29 cellular contexts compared by ENCODE assay signal in genomic region chr6:67870321-67870720, GRCh38.
"Had no signal": no experiment of that assay in that cellular context is flagged by ENCODE, and none has a peak within 500 bp of the region (broad histone marks: within the 10 kb centered on the region; RNA-seq: fewer than 3 reads in every experiment).

No MANE protein-coding gene starts in this region.

- H3K4me3 ChIP-seq: colonic mucosa, heart right ventricle, left ventricle myocardium inferior, lower lobe of right lung, ovary, psoas muscle, sigmoid colon, suprapubic skin had no signal

- H3K4me1 ChIP-seq: colonic mucosa, heart right ventricle, left ventricle myocardium inferior, lower lobe of right lung, psoas muscle, sigmoid colon, suprapubic skin had no signal

- H3K27ac Mint-ChIP-seq: dendritic cell treated with granulocyte-macrophage colony-stimulating factor and Interleukin-4, amounts not matched to agents 40 ng/mL and 50 ng/mL, for 4 days; endodermal cell; natural killer cell; stimulated activated naive B cell treated with anti-CD40 and anti-IgM and Interleukin-4, amounts not matched to agents 10 μg/mL and 1 μg/mL and 100 μg/mL, for 72 hours; stimulated activated naive CD8-positive, alpha-beta T cell treated with anti-CD3 and anti-CD28 coated beads, Interleukin-15, amount 100 ng/mL, for 72 hours had no signal

- H3K27me3 Mint-ChIP-seq: dendritic cell treated with granulocyte-macrophage colony-stimulating factor and Interleukin-4, amounts not matched to agents 40 ng/mL and 50 ng/mL, for 4 days; stimulated activated naive B cell treated with anti-CD40 and anti-IgM and Interleukin-4, amounts not matched to agents 10 μg/mL and 1 μg/mL and 100 μg/mL, for 72 hours; stimulated activated naive CD8-positive, alpha-beta T cell treated with anti-CD3 and anti-CD28 coated beads, Interleukin-15, amount 100 ng/mL, for 72 hours had no signal

- H3K36me3 ChIP-seq: colonic mucosa, heart right ventricle, left ventricle myocardium inferior, lower lobe of right lung, ovary, sigmoid colon, suprapubic skin had no signal

- H3K9me3 Mint-ChIP-seq: dendritic cell treated with granulocyte-macrophage colony-stimulating factor and Interleukin-4, amounts not matched to agents 40 ng/mL and 50 ng/mL, for 4 days had no signal

- H3K27me3 ChIP-seq: colonic mucosa, heart right ventricle, ovary, sigmoid colon, suprapubic skin had no signal

- H3K9me3 ChIP-seq: colonic mucosa, lower lobe of right lung, ovary, psoas muscle, sigmoid colon had no signal

- H3K36me3 Mint-ChIP-seq: natural killer cell; stimulated activated naive B cell treated with anti-CD40 and anti-IgM and Interleukin-4, amounts not matched to agents 10 μg/mL and 1 μg/mL and 100 μg/mL, for 72 hours had no signal

- H3K4me3 Mint-ChIP-seq: dendritic cell treated with granulocyte-macrophage colony-stimulating factor and Interleukin-4, amounts not matched to agents 40 ng/mL and 50 ng/mL, for 4 days; endodermal cell; natural killer cell; stimulated activated naive B cell treated with anti-CD40 and anti-IgM and Interleukin-4, amounts not matched to agents 10 μg/mL and 1 μg/mL and 100 μg/mL, for 72 hours; stimulated activated naive CD8-positive, alpha-beta T cell treated with anti-CD3 and anti-CD28 coated beads, Interleukin-15, amount 100 ng/mL, for 72 hours had no signal

- H3K27ac ChIP-seq: colonic mucosa, epithelial cell of prostate, heart right ventricle, left ventricle myocardium inferior, lower lobe of right lung, ovary, psoas muscle, sigmoid colon, suprapubic skin had no signal

- DNase-seq: central memory CD4-positive, alpha-beta T cell; colonic mucosa; effector CD8-positive, alpha-beta T cell; endodermal cell; foreskin melanocyte; glutamatergic neuron; heart right ventricle; hippocampal formation; islet precursor cell; kidney glomerular epithelial cell; left colon; left ventricle myocardium inferior; lower lobe of right lung; natural killer cell; occipital lobe; ovary; posterior cingulate gyrus; psoas muscle; right cardiac atrium; sigmoid colon; small intestine; stimulated activated CD4-positive, alpha-beta T cell treated with anti-CD3 and anti-CD28 coated beads, Interleukin-15, amount 100 ng/mL, for 24 hours; stimulated activated CD4-positive, alpha-beta T cell treated with anti-CD3 and anti-CD28 coated beads, Interleukin-2, amount 100 ng/mL, for 48 hours; stimulated activated naive B cell treated with anti-CD40 and anti-IgM and Interleukin-4, amounts not matched to agents 10 μg/mL and 1 μg/mL and 100 μg/mL, for 72 hours; stimulated activated naive CD8-positive, alpha-beta T cell treated with anti-CD3 and anti-CD28 coated beads, Interleukin-15, amount 100 ng/mL, for 72 hours; trophoblast cell had no signal

- H3K4me1 Mint-ChIP-seq: natural killer cell; stimulated activated naive B cell treated with anti-CD40 and anti-IgM and Interleukin-4, amounts not matched to agents 10 μg/mL and 1 μg/mL and 100 μg/mL, for 72 hours; stimulated activated naive CD8-positive, alpha-beta T cell treated with anti-CD3 and anti-CD28 coated beads, Interleukin-15, amount 100 ng/mL, for 72 hours had no signal
